ENCODE assay signal across 8 cellular contexts in genomic region chr16:81006472-81007311, GRCh38. TPM values are rescaled to one million over a fixed set of nuclear protein-coding genes. Genes with fewer than 3 reads are reported as not detected.
DNase-seq lines count a peak whose midpoint lies in the region; ATAC-seq and TF ChIP-seq lines count a peak whose summit lies in the region.

Gene CENPN (plus strand): TSS chr16:81007214. CDS start chr16:81011940, 4,726 bp downstream.
Gene CMC2 (minus strand): TSS chr16:81006885. CDS start chr16:80997394, 9,491 bp downstream.

- H3K27ac ChIP-seq in heart right ventricle, result peak within 1 kb of the TSS; percentile 93 to 100 (median 98)
- H3K27ac ChIP-seq in upper lobe of left lung, result peak within 1 kb of the TSS; percentile 96 to 99 (median 98)

- peaks cover 4 to 45% (median 29%) of the 10 kb centered on the region in 9 donors for H3K4me1 ChIP-seq in heart right ventricle
- peaks cover 24 to 31% (median 27%) of the 10 kb centered on the region in 4 donors for H3K4me1 ChIP-seq in upper lobe of left lung

- 0 to 1% methylated on average over 79 to 80 of the region's 80 CpGs for WGBS in heart right ventricle, 2 donors
- WGBS in upper lobe of left lung, 2 donors, result 0 to 1% methylated on average over 7 to 57 of the region's 80 CpGs

- intact Hi-C loops in T-helper 1 cell treated with Interleukin-12 subunit alpha and Interleukin-12 subunit beta and Interleukin-4 antibody, amounts not matched to agents 30 ng/mL and 1 ng/mL, for 36 hours (cut with micrococcal nuclease), result loop anchor here (1.0 to 10.0 kb wide), 12 partner anchors 9 to 1646 kb away; partner anchors contain the start of genes ATMIN, GAN and MAF
- intact Hi-C loops in heart right ventricle (cut with DNase I) (loop anchor here in 5 of 10 donors (1.0 to 10.0 kb wide), 6 partner anchors 29 to 728 kb away; partner anchors contain the start of genes C16orf46 (in 3 of the 5) and ATMIN (in 1 of the 5)), posterior cingulate gyrus (cut with DNase I) (loop anchor here (1.0 to 10.0 kb wide), 2 partner anchors 29 to 308 kb away; partner anchors contain the start of genes ATMIN and GAN)

- TF ChIP-seq CTCF in heart right ventricle (IDR thresholded peaks at IDR 0.05) (no peak), upper lobe of left lung (IDR thresholded peaks at IDR 0.05) (peak in 3 of 6 experiments; percentile 13 to 27 (median 23))

- H3K27me3 ChIP-seq in heart right ventricle (no peaks in the 10 kb centered on the region), upper lobe of left lung (no peaks in the 10 kb centered on the region)

- peak in 3 of 4 donors; percentile 72 to 90 (median 89) for TF ChIP-seq POLR2A in upper lobe of left lung (IDR thresholded peaks at IDR 0.05)

- TF ChIP-seq EP300 in upper lobe of left lung (IDR thresholded peaks at IDR 0.05), result no peak

- H3K36me3 ChIP-seq in heart right ventricle (peaks cover 0 to 7% (median 0%) of the 10 kb centered on the region in 9 donors), upper lobe of left lung (no peaks in the 10 kb centered on the region)

- DNase-seq in NCI-H1694 (lab: John Stamatoyannopoulos, UW) (peak; percentile 80), amniotic epithelial cell (ENCODE audit: low read depth) (peak; percentile 98), heart right ventricle (peak; percentile 98 to 99), posterior cingulate gyrus (peak; percentile 97 to 100 (median 99)), upper lobe of left lung (peak; percentile 98)

- peak within 1 kb of the TSS; percentile 74 to 98 (median 84) for H3K4me3 ChIP-seq in heart right ventricle
- peak within 1 kb of the TSS; percentile 81 to 98 (median 86) for H3K4me3 ChIP-seq in upper lobe of left lung

- H3K9me3 ChIP-seq in heart right ventricle (no peaks in the 10 kb centered on the region), upper lobe of left lung (no peaks in the 10 kb centered on the region)

- ATAC-seq in GM18498 (IDR thresholded peaks at IDR 0.05; ENCODE audit: unreplicated experiment) (peak; percentile 88), HG02885 (IDR thresholded peaks at IDR 0.05; ENCODE audit: poor library complexity, unreplicated experiment) (peak; percentile 84), heart right ventricle (peak; percentile 94 to 98 (median 96)), upper lobe of left lung (ENCODE audit: low FRiP score in 2 of 2) (peak; percentile 97 to 98)

RNA-seq across cellular contexts. Expression of gene CENPN, which starts in this region (rescaled TPM):
- total RNA-seq in T-helper 1 cell treated with Interleukin-12 subunit alpha and Interleukin-12 subunit beta and Interleukin-4 antibody, amounts not matched to agents 30 ng/mL and 1 ng/mL, for 36 hours, result 44.2 and 44.7 TPM in 2 replicates
- total RNA-seq in heart right ventricle, result 10 to 100 TPM in 6 of 10 donors, 1 to 10 TPM in 4; 6.3 to 16.2 (median 11.0) TPM
- 1 to 10 TPM in 1 of 2 donors, under 1 TPM in 1; 0.95 to 5.1 TPM for polyA plus RNA-seq in heart right ventricle
- 10 to 100 TPM in 1 of 6 donors, 1 to 10 TPM in 5; 3.1 to 10.9 (median 7.1) TPM for total RNA-seq in upper lobe of left lung

RNA-seq across cellular contexts. Expression of gene CMC2, which starts in this region (rescaled TPM):
- total RNA-seq in T-helper 1 cell treated with Interleukin-12 subunit alpha and Interleukin-12 subunit beta and Interleukin-4 antibody, amounts not matched to agents 30 ng/mL and 1 ng/mL, for 36 hours, result 78.5 and 84.6 TPM in 2 replicates
- total RNA-seq in heart right ventricle, result 100 to 1,000 TPM in 8 of 10 donors, 10 to 100 TPM in 2; 95.1 to 129 (median 121) TPM
- 100 to 1,000 TPM in 1 of 2 donors, 10 to 100 TPM in 1; 84.3 to 341 TPM for polyA plus RNA-seq in heart right ventricle
- total RNA-seq in upper lobe of left lung, result 10 to 100 TPM in 5 of 6 donors, 1 to 10 TPM in 1; 9.8 to 51.7 (median 33.9) TPM

Comparison
In these comparisons a context has a peak if more than half of its experiments do, and no peak if none do; other contexts are left out.
1. Peak in every context shown above with its lines: DNase-seq, ATAC-seq, H3K4me3 ChIP-seq and H3K27ac ChIP-seq.